Comparison of ENCODE assay signal across 10 cellular contexts in the genomic region with DNA sequence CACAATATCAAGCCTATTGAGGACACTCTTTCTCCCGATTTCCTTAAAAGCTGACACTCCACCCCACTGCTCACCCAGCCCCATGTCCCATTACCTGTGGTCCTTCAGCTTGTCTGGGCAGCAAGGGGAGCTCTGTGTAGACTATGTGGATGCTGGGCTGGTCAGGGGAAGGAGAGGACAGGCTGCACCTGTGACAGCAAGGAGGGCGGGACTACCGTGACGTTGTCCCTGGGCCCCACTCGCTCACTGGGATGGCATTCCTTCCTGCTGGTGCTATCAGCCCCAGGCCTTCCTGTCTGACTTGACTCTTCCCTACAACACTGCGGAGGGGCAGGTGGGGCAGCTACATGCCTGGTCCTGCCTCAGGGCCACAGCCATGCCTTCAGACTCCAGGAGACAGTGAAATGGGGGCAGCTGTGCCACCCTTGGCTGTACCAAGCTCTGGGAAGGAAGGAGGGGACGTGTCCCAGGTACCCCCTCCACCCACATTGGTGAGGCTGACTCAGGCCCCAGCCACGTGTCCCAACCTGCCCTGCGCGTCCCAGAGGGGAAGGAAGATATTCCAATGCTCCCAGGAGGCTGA. TPM values are rescaled to one million over a fixed set of nuclear protein-coding genes. Genes with fewer than 3 reads are reported as not detected.
DNase-seq lines count a peak whose midpoint lies in the region; ATAC-seq, FAIRE-seq and TF ChIP-seq lines count a peak whose summit lies in the region.
"Had no signal": no experiment of that assay in that cellular context is flagged by ENCODE, and none has a peak within 500 bp of the region (broad histone marks: within the 10 kb centered on the region; RNA-seq: fewer than 3 reads in every experiment).

Gene TMEM40 (minus strand): TSS at position 163 of the 583 bp plus-strand sequence. CDS start 9,427 bp downstream, outside the sequence.

- no peak for TF ChIP-seq RAD21 in SK-N-SH (IDR thresholded peaks at IDR 0.05; ENCODE audit: low read length)
- no peak for TF ChIP-seq RAD21 in K562 (CRISPR knock-in tag; conservative IDR thresholded peaks at IDR 0.05 in 1 of 2, IDR thresholded peaks at IDR 0.05 in 1 of 2)

- H3K79me2 ChIP-seq in SK-N-SH (ENCODE audit: insufficient read depth) = no peaks in the 10 kb centered on the region
- H3K79me2 ChIP-seq in K562 (ENCODE audit: control insufficient read depth, insufficient read depth, low read length) = no peaks in the 10 kb centered on the region

- no peak for TF ChIP-seq POLR2A in K562 (conservative IDR thresholded peaks at IDR 0.05)

- H2BK5ac ChIP-seq in mesenchymal stem cell (ENCODE audit: low read depth, low read length, poor library complexity, severe bottlenecking) = peak within 1 kb of the TSS; percentile 21

- H3K4me2 ChIP-seq in SK-N-SH = peak within 1 kb of the TSS; percentile 59
- H3K4me2 ChIP-seq in K562 (ENCODE audit: insufficient read depth, low read length) = no peak within 1 kb of the TSS
- no peak within 1 kb of the TSS for H3K4me2 ChIP-seq in mesenchymal stem cell (ENCODE audit: low read length, poor library complexity, severe bottlenecking)

- H3K79me1 ChIP-seq in mesenchymal stem cell (replicated peaks; ENCODE audit: low read length, poor library complexity, severe bottlenecking) = no peaks in the 10 kb centered on the region

- no peak for FAIRE-seq in K562 (lab: Jason Lieb, UNC)
- FAIRE-seq in RCC 7860 (lab: Jason Lieb, UNC) = no peak
- FAIRE-seq: GM12891 had no signal

- intact Hi-C loops in K562 (cut with micrococcal nuclease) = no loop called here

- DNase-seq in SK-N-SH (no peak), K562 (ENCODE audit: extremely low read depth in 1 of 4, low spot score in 3 of 4) (no peak), mesenchymal stem cell (no peak), type B pancreatic cell (ENCODE audit: extremely low spot score, unreplicated experiment) (peak; percentile 71), NCI-H1436 treated with DMSO at 0.1 percent for 48 hours (lab: John Stamatoyannopoulos, UW) (no peak), RCC 7860 (ENCODE audit: low spot score) (no peak)
- DNase-seq: activated naive CD4-positive, alpha-beta T cell treated with anti-CD3 and anti-CD28 coated beads, Interleukin-2, amount 10 ng/mL, durations not matched to agents 7 days and 5 days had no signal

- no peak within 1 kb of the TSS for H3K23ac ChIP-seq in mesenchymal stem cell (ENCODE audit: low read length in 2 of 2)

- WGBS in SK-N-SH (ENCODE audit: low lambda C conversion rate) = 97% methylated on average over 6 of the region's 10 CpGs
- 17% methylated on average over 10 of the region's 10 CpGs for WGBS in K562 (ENCODE audit: insufficient coverage, low coverage, missing lambda C conversion rate)
- WGBS in mesenchymal stem cell = 88% methylated on average over 9 of the region's 10 CpGs

- H3K4me1 Mint-ChIP-seq in type B pancreatic cell (ENCODE audit: unreplicated experiment) = peaks cover 25% of the 10 kb centered on the region

- H3K27me3 ChIP-seq in SK-N-SH (ENCODE audit: insufficient read depth) = no peaks in the 10 kb centered on the region
- H3K27me3 ChIP-seq in K562 (ENCODE audit: control insufficient read depth in 2 of 2, insufficient read depth in 2 of 2, low read length in 2 of 2) = peaks cover 6 to 20% of the 10 kb centered on the region in 2 experiments; a peak in 4 of 5 replicates
- H3K27me3 ChIP-seq in mesenchymal stem cell (ENCODE audit: control insufficient read depth in 1 of 2, insufficient read depth in 1 of 2, low read length in 2 of 2) = peaks cover 0 to 21% of the 10 kb centered on the region in 2 experiments

- peak within 1 kb of the TSS; percentile 9 to 61 for H3K18ac ChIP-seq in mesenchymal stem cell (ENCODE audit: low read depth in 1 of 2, low read length in 2 of 2)

- H3K9me1 ChIP-seq in K562 (ENCODE audit: control insufficient read depth, insufficient read depth, low read length) = no peaks in the 10 kb centered on the region

- H2AK5ac ChIP-seq in mesenchymal stem cell (ENCODE audit: low read length, severe bottlenecking) = peak within 1 kb of the TSS; percentile 82

- H3K36me3 ChIP-seq in SK-N-SH (replicated peaks in 1 of 2; ENCODE audit: control insufficient read depth in 1 of 2, insufficient read depth in 2 of 2, low read length in 1 of 2) (no peaks in the 10 kb centered on the region), K562 (ENCODE audit: control insufficient read depth, insufficient read depth, low read length) (no peaks in the 10 kb centered on the region), mesenchymal stem cell (ENCODE audit: control insufficient read depth in 1 of 2, insufficient read depth in 2 of 2, low read depth in 1 of 2, low read length in 2 of 2) (no peaks in the 10 kb centered on the region)

- H3K27ac Mint-ChIP-seq in type B pancreatic cell = peak within 1 kb of the TSS; percentile 99
- H3K27ac Mint-ChIP-seq: activated naive CD4-positive, alpha-beta T cell treated with anti-CD3 and anti-CD28 coated beads, Interleukin-2, amount 10 ng/mL, durations not matched to agents 7 days and 5 days had no signal

- TF ChIP-seq CTCF in SK-N-SH (IDR thresholded peaks at IDR 0.05) = no peak
- no peak for TF ChIP-seq CTCF in K562 (IDR thresholded peaks at IDR 0.05 in 2 of 3, conservative IDR thresholded peaks at IDR 0.05 in 1 of 3; ENCODE audit: insufficient read depth in 2 of 3, low read depth in 1 of 3, low read length in 3 of 3)
- TF ChIP-seq CTCF in type B pancreatic cell (conservative IDR thresholded peaks at IDR 0.05) = no peak

- TF ChIP-seq EP300 in SK-N-SH (IDR thresholded peaks at IDR 0.05; ENCODE audit: borderline replicate concordance in 1 of 2, low read depth in 1 of 2, low read length in 1 of 2) = no peak
- no peak for TF ChIP-seq EP300 in K562 (IDR thresholded peaks at IDR 0.05; ENCODE audit: low read length)

- in situ Hi-C loops in K562 (cut with MboI) = no loop called here

- no peaks in the 10 kb centered on the region for H3K27me3 Mint-ChIP-seq in type B pancreatic cell

- H4K91ac ChIP-seq in mesenchymal stem cell (ENCODE audit: low read length) = peak within 1 kb of the TSS; percentile 20

- no peaks in the 10 kb centered on the region for H4K20me1 ChIP-seq in SK-N-SH (ENCODE audit: insufficient read depth)
- no peaks in the 10 kb centered on the region for H4K20me1 ChIP-seq in K562 (replicated peaks; ENCODE audit: control insufficient read depth, insufficient read depth, low read length)

- peak within 1 kb of the TSS in 1 of 2 experiments; percentile 35 for H2BK12ac ChIP-seq in mesenchymal stem cell (ENCODE audit: low read length in 2 of 2)

- no peak for ATAC-seq in SK-N-SH treated with all-trans-retinoic acid at 6 μM for 48 hours
- no peak; the same call in 1 of the 3 replicates for ATAC-seq in K562
- ATAC-seq in GM21390 (IDR thresholded peaks at IDR 0.05; ENCODE audit: unreplicated experiment) = no peak

- no peaks in the 10 kb centered on the region for H3K36me3 Mint-ChIP-seq in type B pancreatic cell
- H3K36me3 Mint-ChIP-seq: activated naive CD4-positive, alpha-beta T cell treated with anti-CD3 and anti-CD28 coated beads, Interleukin-2, amount 10 ng/mL, durations not matched to agents 7 days and 5 days had no signal

- no peaks in the 10 kb centered on the region for H3K9me2 ChIP-seq in SK-N-SH

- H3K9me3 Mint-ChIP-seq in type B pancreatic cell = no peaks in the 10 kb centered on the region
- H3K9me3 Mint-ChIP-seq: activated naive CD4-positive, alpha-beta T cell treated with anti-CD3 and anti-CD28 coated beads, Interleukin-2, amount 10 ng/mL, durations not matched to agents 7 days and 5 days had no signal

- H2AFZ ChIP-seq in SK-N-SH (ENCODE audit: low read depth) = peak within 1 kb of the TSS; percentile 79; the same call in 1 of the 2 replicates
- H2AFZ ChIP-seq in K562 (ENCODE audit: low read depth, low read length) = peak within 1 kb of the TSS; percentile 73
- no peak within 1 kb of the TSS for H2AFZ ChIP-seq in mesenchymal stem cell (ENCODE audit: low read depth, low read length)

- peaks cover 9% of the 10 kb centered on the region for H3F3A ChIP-seq in SK-N-SH (replicated peaks; ENCODE audit: insufficient read depth)

- H3K4me3 ChIP-seq in SK-N-SH (ENCODE audit: low read depth in 2 of 2, low read length in 1 of 2) (no peak within 1 kb of the TSS), K562 (no peak within 1 kb of the TSS), mesenchymal stem cell (ENCODE audit: insufficient read depth in 1 of 2, low read depth in 1 of 2, low read length in 2 of 2) (no peak within 1 kb of the TSS)

- POLR2A ChIA-PET in SK-N-SH (lab: Yijun Ruan, JAX) = no interaction called here
- POLR2A ChIA-PET in K562 (lab: Yijun Ruan, JAX) = interaction anchor here (0.9 to 2.1 kb wide), 5 partner anchors 9 to 33 kb away, joined by 3 to 8 read pairs (median 4); no protein-coding TSS in a partner anchor

- H3K4me3 Mint-ChIP-seq in type B pancreatic cell = peak within 1 kb of the TSS; percentile 89
- H3K4me3 Mint-ChIP-seq: activated naive CD4-positive, alpha-beta T cell treated with anti-CD3 and anti-CD28 coated beads, Interleukin-2, amount 10 ng/mL, durations not matched to agents 7 days and 5 days had no signal

- H3K27ac ChIP-seq in SK-N-SH (ENCODE audit: low read depth in 2 of 2, low read length in 1 of 2) = peak within 1 kb of the TSS; percentile 39 to 64
- H3K27ac ChIP-seq in K562 (ENCODE audit: extremely low read depth, low read depth, low read length) = no peak within 1 kb of the TSS
- H3K27ac ChIP-seq in mesenchymal stem cell (ENCODE audit: low read length, poor library complexity, severe bottlenecking) = peak within 1 kb of the TSS; percentile 63

- H2BK15ac ChIP-seq in mesenchymal stem cell (ENCODE audit: low read depth, poor library complexity, severe bottlenecking) = no peak within 1 kb of the TSS

- H3K4ac ChIP-seq in mesenchymal stem cell (ENCODE audit: low read depth in 1 of 2, low read length in 2 of 2) = no peak within 1 kb of the TSS

- H2BK120ac ChIP-seq in mesenchymal stem cell (ENCODE audit: low read depth, low read length) = no peak within 1 kb of the TSS

- no peak within 1 kb of the TSS for H3K14ac ChIP-seq in mesenchymal stem cell (ENCODE audit: low read length in 2 of 2)

- H3K9ac ChIP-seq in SK-N-SH = no peak within 1 kb of the TSS; the same call in 1 of the 2 replicates
- H3K9ac ChIP-seq in K562 (ENCODE audit: insufficient read depth in 1 of 2, low read depth in 2 of 2, low read length in 2 of 2) = peak within 1 kb of the TSS; percentile 10 to 78; a peak in 1 of 4 replicates
- peak within 1 kb of the TSS; percentile 69 for H3K9ac ChIP-seq in mesenchymal stem cell (ENCODE audit: low read length)

- H3K4me1 ChIP-seq in SK-N-SH (ENCODE audit: control insufficient read depth in 1 of 2, insufficient read depth in 2 of 2, low read depth in 1 of 2, low read length in 1 of 2) (peaks cover 7 to 14% of the 10 kb centered on the region in 2 experiments; a peak in 3 of 4 replicates), K562 (replicated peaks in 1 of 2; ENCODE audit: control insufficient read depth in 2 of 2, insufficient read depth in 2 of 2, low read length in 2 of 2) (peaks cover 9 to 20% of the 10 kb centered on the region in 2 experiments), mesenchymal stem cell (ENCODE audit: control insufficient read depth, insufficient read depth, low read depth, low read length) (peaks cover 30% of the 10 kb centered on the region)

- H3K9me3 ChIP-seq in SK-N-SH (no peaks in the 10 kb centered on the region), K562 (replicated peaks; ENCODE audit: control insufficient read depth, insufficient read depth, low read depth, low read length) (no peaks in the 10 kb centered on the region), mesenchymal stem cell (ENCODE audit: control insufficient read depth, low read length) (no peaks in the 10 kb centered on the region)

- no TSS peak for BruUV-seq in K562 (replicated peaks; lab: Mats Ljungman, UMichigan)

- CTCF ChIA-PET in SK-N-SH (lab: Yijun Ruan, JAX) (interaction anchor here (0.6 to 1.7 kb wide), 3 partner anchors 39 to 334 kb away, joined by 3 to 5 read pairs (median 4); no protein-coding TSS in a partner anchor), K562 (lab: Yijun Ruan, JAX; ENCODE audit: low intra/inter-chr PET ratio) (no interaction called here)

- peak within 1 kb of the TSS; percentile 55 for H4K8ac ChIP-seq in mesenchymal stem cell (ENCODE audit: low read length)

RNA-seq across cellular contexts. Expression of gene TMEM40, which starts in this region (rescaled TPM):
- polyA plus RNA-seq in SK-N-SH (2012; rRNA removed) (0.05 and 0.11 TPM in 2 replicates), K562 (2011; rRNA removed) (0.31 TPM in 1 of 2 replicates, not detected in the other), K562 (2014; fragmentation: Illumina TruSeq; extraction: Trizol) (not detected in 2 replicates), K562 (2014; fragmentation: Nextera tagmentation; extraction: Ambion mirVana) (under 1 TPM; 0.11 to 0.14 TPM), K562 (2014; rRNA removed) (not detected in 2 replicates)
- 0.09 and 0.24 TPM in 2 replicates for polyA plus RNA-seq in SK-N-SH (2012; cell fraction: cytosol; rRNA removed)
- polyA plus RNA-seq in SK-N-SH (2012; cell fraction: nucleus; rRNA removed) = 0.02 and 0.06 TPM in 2 replicates
- not detected in 2 replicates for total RNA-seq in K562 (2011; cell fraction: chromatin; rRNA removed; ENCODE audit: low replicate concordance)
- total RNA-seq in K562 (2011; cell fraction: nucleolus; rRNA removed) = not detected in 2 replicates
- total RNA-seq in K562 (2011; cell fraction: nucleoplasm; rRNA removed) = not detected in 2 replicates
- total RNA-seq in K562 (2014; rRNA removed) (not detected in 2 replicates), K562 (2014; rRNA removed; fragmentation: Illumina TruSeq; extraction: Trizol) (not detected in 2 replicates), K562 (2015; rRNA removed; fragmentation: Illumina TruSeq; extraction: Trizol) (not detected in 2 replicates), K562 (2021) (not detected in 2 replicates), type B pancreatic cell (ENCODE audit: low replicate concordance) (16.3 and 51.3 TPM in 2 replicates)
- polyA plus RNA-seq in K562 (2011; cell fraction: cytosol; rRNA removed) = not detected in 2 replicates
- polyA plus RNA-seq in K562 (2011; cell fraction: nucleus; rRNA removed) = not detected in 2 replicates
- not detected in 2 replicates for polyA plus RNA-seq in K562 (2012)
- not detected in 2 replicates for polyA minus RNA-seq in K562 (2011; rRNA and poly(A)+ RNA removed)
- polyA minus RNA-seq in K562 (2011; cell fraction: cytosol; rRNA and poly(A)+ RNA removed) = not detected in 2 replicates
- polyA minus RNA-seq in K562 (2011; cell fraction: nucleus; rRNA and poly(A)+ RNA removed) = not detected in 2 replicates
- polyA plus RNA-seq in mesenchymal stem cell (2013, experiment 1 of 2) = 0.08 TPM
- polyA plus RNA-seq in mesenchymal stem cell (2013, experiment 2 of 2) = 0.03 TPM

Comparison
In these comparisons a context has a peak if more than half of its experiments do, and no peak if none do; other contexts are left out.
1. RNA of gene TMEM40 (total RNA-seq): 16.3 to 51.3 TPM in type B pancreatic cell; not detected in K562; every median in the first group is over 10 times any median in the second.